Comparison of ENCODE assay signal across 25 cellular contexts in the genomic region with DNA sequence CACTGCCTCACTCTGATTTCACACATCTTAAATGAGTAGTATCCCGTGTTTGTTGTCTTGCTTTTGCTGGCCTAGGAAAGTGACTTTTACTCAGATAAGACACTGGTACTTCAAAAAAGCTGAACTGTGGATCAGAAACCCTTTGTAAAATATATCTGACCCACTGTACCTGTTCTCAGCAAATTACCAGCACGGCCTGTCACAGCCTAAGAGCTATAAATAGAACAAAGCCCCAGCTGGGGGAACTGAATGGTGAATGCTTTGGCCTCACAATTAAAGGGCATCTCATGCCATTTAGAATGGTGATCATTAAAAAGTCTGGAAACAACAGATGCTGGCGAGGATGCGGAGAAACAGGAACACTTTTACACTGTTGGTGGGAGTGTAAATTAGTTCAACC.
"Had no signal": no experiment of that assay in that cellular context is flagged by ENCODE, and none has a peak within 500 bp of the region (broad histone marks: within the 10 kb centered on the region; RNA-seq: fewer than 3 reads in every experiment).

No MANE protein-coding gene starts in this region.

- FAIRE-seq: islet of Langerhans had no signal

- H3K4me1 ChIP-seq: body of pancreas, neural progenitor cell, psoas muscle had no signal

- H3K36me3 ChIP-seq: neural progenitor cell had no signal

- H3K9me3 ChIP-seq: body of pancreas, esophagus muscularis mucosa, gastroesophageal sphincter, psoas muscle, thoracic aorta had no signal

- H3K4me3 Mint-ChIP-seq: activated CD4-positive, alpha-beta T cell treated with anti-CD3 and anti-CD28 coated beads for 36 hours; activated naive CD8-positive, alpha-beta T cell treated with anti-CD3 and anti-CD28 coated beads for 36 hours; activated T-helper 1 cell treated with anti-CD3 and anti-CD28 coated beads, Interleukin-12 subunit alpha, Interleukin-12 subunit beta, Interleukin-2, Interleukin-4 antibody, amounts not matched to agents 30 ng/mL and 10 ng/mL and 1 ng/mL, durations not matched to agents 14 hours and 24 hours and 36 hours; central memory CD8-positive, alpha-beta T cell; neural progenitor cell; stimulated activated memory B cell treated with anti-CD40 and anti-IgM and Interleukin-4, amounts not matched to agents 10 μg/mL and 1 μg/mL and 100 μg/mL, for 72 hours; T-cell; WTC11 had no signal

- H3K4me3 ChIP-seq: body of pancreas, coronary artery, esophagus muscularis mucosa, gastroesophageal sphincter, hepatocyte, neural progenitor cell, psoas muscle, smooth muscle cell, thoracic aorta had no signal

- H3K9ac ChIP-seq: neural progenitor cell had no signal

- H3K9me3 Mint-ChIP-seq: activated naive CD8-positive, alpha-beta T cell treated with anti-CD3 and anti-CD28 coated beads for 36 hours; activated T-helper 1 cell treated with anti-CD3 and anti-CD28 coated beads, Interleukin-12 subunit alpha, Interleukin-12 subunit beta, Interleukin-2, Interleukin-4 antibody, amounts not matched to agents 30 ng/mL and 10 ng/mL and 1 ng/mL, durations not matched to agents 14 hours and 24 hours and 36 hours; central memory CD8-positive, alpha-beta T cell; neural progenitor cell; T-cell had no signal

- H3K27me3 Mint-ChIP-seq: activated CD4-positive, alpha-beta T cell treated with anti-CD3 and anti-CD28 coated beads for 36 hours; activated naive CD8-positive, alpha-beta T cell treated with anti-CD3 and anti-CD28 coated beads for 36 hours; central memory CD8-positive, alpha-beta T cell; stimulated activated memory B cell treated with anti-CD40 and anti-IgM and Interleukin-4, amounts not matched to agents 10 μg/mL and 1 μg/mL and 100 μg/mL, for 72 hours; T-cell had no signal

- DNase-seq: activated CD4-positive, alpha-beta T cell treated with anti-CD3 and anti-CD28 coated beads for 36 hours; activated CD4-positive, alpha-beta T cell treated with anti-CD3 and anti-CD28 coated beads, Interleukin-2, amount 50 U/mL, for 48 hours; activated naive CD8-positive, alpha-beta T cell treated with anti-CD3 and anti-CD28 coated beads for 36 hours; activated T-cell treated with anti-CD3 and anti-CD28 coated beads for 4 hours; amniotic stem cell; body of pancreas; left colon; mammary epithelial cell; psoas muscle; stimulated activated CD4-positive, alpha-beta T cell treated with anti-CD3 and anti-CD28 coated beads, Interleukin-4, amount 100 ng/mL, for 24 hours; T-cell had no signal

- H2AFZ ChIP-seq: hepatocyte, neural progenitor cell had no signal

- H3K27me3 ChIP-seq: body of pancreas, esophagus muscularis mucosa, gastroesophageal sphincter, hepatocyte, neural progenitor cell had no signal

- H3K4me1 Mint-ChIP-seq: neural progenitor cell had no signal

- H3K27ac Mint-ChIP-seq: activated CD4-positive, alpha-beta T cell treated with anti-CD3 and anti-CD28 coated beads for 36 hours; activated naive CD8-positive, alpha-beta T cell treated with anti-CD3 and anti-CD28 coated beads for 36 hours; activated T-helper 1 cell treated with anti-CD3 and anti-CD28 coated beads, Interleukin-12 subunit alpha, Interleukin-12 subunit beta, Interleukin-2, Interleukin-4 antibody, amounts not matched to agents 30 ng/mL and 10 ng/mL and 1 ng/mL, durations not matched to agents 14 hours and 24 hours and 36 hours; neural progenitor cell; stimulated activated memory B cell treated with anti-CD40 and anti-IgM and Interleukin-4, amounts not matched to agents 10 μg/mL and 1 μg/mL and 100 μg/mL, for 72 hours; T-cell; WTC11 had no signal

- H3K4me2 ChIP-seq: hepatocyte, neural progenitor cell, smooth muscle cell had no signal

- ATAC-seq: activated CD4-positive, alpha-beta T cell treated with anti-CD3 and anti-CD28 coated beads for 36 hours; body of pancreas; gastroesophageal sphincter; left colon; psoas muscle; sciatic nerve; SK-N-SH treated with all-trans-retinoic acid at 6 μM for 48 hours; stimulated activated memory B cell treated with anti-CD40 and anti-IgM and Interleukin-4, amounts not matched to agents 10 μg/mL and 1 μg/mL and 100 μg/mL, for 72 hours; T-cell; WTC11 had no signal

- H3K27ac ChIP-seq: body of pancreas, esophagus muscularis mucosa, gastroesophageal sphincter, hepatocyte, neural progenitor cell, psoas muscle had no signal
